8 cellular contexts compared by ENCODE assay signal in genomic region chr2:203683932-203684556, GRCh38. TPM values are rescaled to one million over a fixed set of nuclear protein-coding genes. Genes with fewer than 3 reads are reported as not detected.
DNase-seq lines count a peak whose midpoint lies in the region; ATAC-seq and TF ChIP-seq lines count a peak whose summit lies in the region.

No MANE protein-coding gene starts in this region.

- 87% methylated on average over 1 of the region's 1 CpG for WGBS in esophagus muscularis mucosa
- 86% methylated on average over 1 of the region's 1 CpG for WGBS in smooth muscle cell (ENCODE audit: low lambda C conversion rate)

- no peaks in the 10 kb centered on the region for H3K9me3 Mint-ChIP-seq in mesothelial cell of epicardium

- H3K79me2 ChIP-seq in smooth muscle cell (ENCODE audit: low read depth) = no peaks in the 10 kb centered on the region

- H3K27me3 Mint-ChIP-seq in mesothelial cell of epicardium (ENCODE audit: low read depth) = no peaks in the 10 kb centered on the region

- H3K4me1 Mint-ChIP-seq in mesothelial cell of epicardium = peaks cover 5% of the 10 kb centered on the region

- TF ChIP-seq EP300 in esophagus muscularis mucosa (IDR thresholded peaks at IDR 0.05) = no peak

- H3F3A ChIP-seq in smooth muscle cell (ENCODE audit: low read depth) = no peaks in the 10 kb centered on the region

- H3K27ac Mint-ChIP-seq in mesothelial cell of epicardium = no peak overlapping the region

- no peak overlapping the region for H3K4me3 ChIP-seq in esophagus muscularis mucosa
- no peak overlapping the region for H3K4me3 ChIP-seq in smooth muscle cell

- peak overlapping the region; percentile 16 for H2AFZ ChIP-seq in smooth muscle cell (ENCODE audit: low read depth)

- H3K36me3 Mint-ChIP-seq in mesothelial cell of epicardium = no peaks in the 10 kb centered on the region

- H3K27me3 ChIP-seq in esophagus muscularis mucosa = no peaks in the 10 kb centered on the region
- no peaks in the 10 kb centered on the region for H3K27me3 ChIP-seq in smooth muscle cell (ENCODE audit: low read depth)

- peak; percentile 89 for DNase-seq in LHCN-M2 (ENCODE audit: low read depth)
- peak; percentile 91 for DNase-seq in esophagus muscularis mucosa (ENCODE audit: extremely low spot score)
- DNase-seq in smooth muscle cell (lab: John Stamatoyannopoulos, UW; ENCODE audit: unreplicated experiment) = no peak
- no peak for DNase-seq in mesothelial cell of epicardium (ENCODE audit: low spot score in 2 of 2, unreplicated experiment in 2 of 2)
- DNase-seq in NCI-H345 (lab: John Stamatoyannopoulos, UW) = no peak
- no peak for DNase-seq in head of caudate nucleus

- H3K27ac ChIP-seq in esophagus muscularis mucosa (replicated peaks in 1 of 4) = peak overlapping the region; percentile 60 to 72 (median 65)
- peak overlapping the region; percentile 96 for H3K27ac ChIP-seq in smooth muscle cell (ENCODE audit: low read depth)

- peak overlapping the region; percentile 59 for H3K4me2 ChIP-seq in smooth muscle cell

- peak overlapping the region; percentile 84 for H3K9ac ChIP-seq in smooth muscle cell (ENCODE audit: low read depth)

- no peaks in the 10 kb centered on the region for H4K20me1 ChIP-seq in smooth muscle cell (ENCODE audit: low read depth)

- no peak for TF ChIP-seq POLR2A in esophagus muscularis mucosa (IDR thresholded peaks at IDR 0.05; ENCODE audit: low read depth)

- no peaks in the 10 kb centered on the region for H3K9me3 ChIP-seq in esophagus muscularis mucosa
- no peaks in the 10 kb centered on the region for H3K9me3 ChIP-seq in smooth muscle cell (replicated peaks; ENCODE audit: low read depth)

- TF ChIP-seq CTCF in esophagus muscularis mucosa (IDR thresholded peaks at IDR 0.05) (no peak), smooth muscle cell (IDR thresholded peaks at IDR 0.05; ENCODE audit: borderline replicate concordance, insufficient read depth, poor library complexity, severe bottlenecking) (no peak), mesothelial cell of epicardium (IDR thresholded peaks at IDR 0.05; ENCODE audit: unreplicated experiment) (no peak)

- H3K4me1 ChIP-seq in esophagus muscularis mucosa (peaks cover 60 to 77% (median 65%) of the 10 kb centered on the region in 4 donors), smooth muscle cell (ENCODE audit: low read depth) (peaks cover 8% of the 10 kb centered on the region)

- intact Hi-C loops in esophagus muscularis mucosa (cut with DNase I) (no loop called here), head of caudate nucleus (cut with DNase I) (no loop called here)

- no peaks in the 10 kb centered on the region for H3K36me3 ChIP-seq in esophagus muscularis mucosa
- no peaks in the 10 kb centered on the region for H3K36me3 ChIP-seq in smooth muscle cell (ENCODE audit: low read depth)

- no peak overlapping the region for H3K4me3 Mint-ChIP-seq in mesothelial cell of epicardium

- peak; percentile 87 for ATAC-seq in GM18508 (IDR thresholded peaks at IDR 0.05; ENCODE audit: insufficient read depth, unreplicated experiment)
- ATAC-seq in GM21737 (IDR thresholded peaks at IDR 0.05; ENCODE audit: unreplicated experiment) = peak; percentile 72

RNA-seq across cellular contexts. Expression of gene CD28, which starts 22.4 kb away (rescaled TPM):
- 0.52 and 0.64 TPM in 2 replicates for total RNA-seq in LHCN-M2 (2014; rRNA removed)
- polyA plus RNA-seq in LHCN-M2 (2012) = 0.06 TPM
- total RNA-seq in esophagus muscularis mucosa = 1 to 10 TPM in 1 of 4 donors, under 1 TPM in 3; under 0.01 to 2.2 (median 0.28) TPM
- not detected in 2 replicates for total RNA-seq in smooth muscle cell
- not detected in 2 replicates for polyA plus RNA-seq in smooth muscle cell
- total RNA-seq in mesothelial cell of epicardium = not detected in 3 replicates

Comparison
In these comparisons a context has a peak if more than half of its experiments do, and no peak if none do; other contexts are left out.
1. DNase-seq: peak in LHCN-M2 (single experiment) and esophagus muscularis mucosa (single experiment); none in smooth muscle cell (single experiment), mesothelial cell of epicardium (0 of 2), NCI-H345 (single experiment) and head of caudate nucleus (0 of 42).